ENCODE assay signal across 1 cellular context in genomic region chr1:7953850-7954609, GRCh38.
TF ChIP-seq lines count a peak whose summit lies in the region.

No MANE protein-coding gene starts in this region.

TF ChIP-seq in HCT116, 20 proteins besides CTCF, POLR2A, EP300 and RAD21 (continued from another document):
- TF ChIP-seq ZBTB33 (IDR thresholded peaks at IDR 0.05; ENCODE audit: extremely low read depth, insufficient replicate concordance, low read length) (no peak), EZH2phosphoT487 (IDR thresholded peaks at IDR 0.05; ENCODE audit: borderline replicate concordance) (no peak), CEBPB (IDR thresholded peaks at IDR 0.05; ENCODE audit: low read depth) (no peak)
